ENCODE assay signal across 8 cellular contexts in genomic region chr16:87317766-87318121, GRCh38. TPM values are rescaled to one million over a fixed set of nuclear protein-coding genes. Genes with fewer than 3 reads are reported as not detected.
DNase-seq lines count a peak whose midpoint lies in the region; ATAC-seq and TF ChIP-seq lines count a peak whose summit lies in the region.

No MANE protein-coding gene starts in this region.

- H3K27me3 ChIP-seq in breast epithelium: no peaks in the 10 kb centered on the region

- H3K4me3 ChIP-seq in breast epithelium: peak overlapping the region; percentile 93 to 98 (median 94)

- no peaks in the 10 kb centered on the region for H3K4me1 ChIP-seq in breast epithelium

- no peak for DNase-seq in activated CD4-positive, CD25-positive, alpha-beta regulatory T cell treated with anti-CD3 and anti-CD28 coated beads, Interleukin-2, amount 50 U/mL, for 72 hours
- DNase-seq in OCI-M1 (lab: John Stamatoyannopoulos, UW) (peak; percentile 74), breast epithelium (ENCODE audit: low spot score in 2 of 2) (peak in 1 of 2 donors; percentile 26), kidney tubule cell (ENCODE audit: low spot score) (peak; percentile 48), pons (ENCODE audit: low spot score) (no peak)
- DNase-seq in stimulated activated CD4-positive, alpha-beta T cell treated with anti-CD3 and anti-CD28 coated beads, TNF-alpha, amount 100 ng/mL, for 24 hours (ENCODE audit: low read depth in 3 of 3): peak in 2 of 3 experiments; percentile 11 to 42

- no peaks in the 10 kb centered on the region for H3K9me3 ChIP-seq in breast epithelium

- peak overlapping the region; percentile 92 to 95 for H3K27ac ChIP-seq in breast epithelium

- H3K36me3 ChIP-seq in breast epithelium: no peaks in the 10 kb centered on the region

- TF ChIP-seq CTCF in breast epithelium (IDR thresholded peaks at IDR 0.05): no peak

- intact Hi-C loops in breast epithelium (cut with DNase I; ENCODE audit: low total_unique reads): no loop called here

- no peak for TF ChIP-seq POLR2A in breast epithelium (IDR thresholded peaks at IDR 0.05)

- peak; percentile 24 to 39 for ATAC-seq in activated CD4-positive, CD25-positive, alpha-beta regulatory T cell treated with anti-CD3 and anti-CD28 coated beads, Interleukin-2, amount 50 U/mL, for 24 hours
- peak; percentile 18 for ATAC-seq in HG02852 (IDR thresholded peaks at IDR 0.05; ENCODE audit: unreplicated experiment)

RNA-seq across cellular contexts. Expression of gene C16orf95, which starts 0.6 kb away (rescaled TPM):
- 1 to 10 TPM in 2 of 3 donors, not detected in 1; 2.0 to 3.8 TPM for total RNA-seq in breast epithelium

Comparison
In these comparisons a context has a peak if more than half of its experiments do, and no peak if none do; other contexts are left out.
1. DNase-seq: peak in OCI-M1 (single experiment), kidney tubule cell (single experiment) and stimulated activated CD4-positive, alpha-beta T cell treated with anti-CD3 and anti-CD28 coated beads, TNF-alpha, amount 100 ng/mL, for 24 hours (2 of 3); none in activated CD4-positive, CD25-positive, alpha-beta regulatory T cell treated with anti-CD3 and anti-CD28 coated beads, Interleukin-2, amount 50 U/mL, for 72 hours (single experiment) and pons (single experiment).